Comparison of ENCODE assay signal across 24 cellular contexts in genomic region chr13:80553041-80553440, GRCh38.
"Had no signal": no experiment of that assay in that cellular context is flagged by ENCODE, and none has a peak within 500 bp of the region (broad histone marks: within the 10 kb centered on the region; RNA-seq: fewer than 3 reads in every experiment).

No MANE protein-coding gene starts in this region.

- H3K27me3 Mint-ChIP-seq: activated CD4-positive, alpha-beta T cell treated with anti-CD3 and anti-CD28 coated beads, Interleukin-2, amount 10 ng/mL, durations not matched to agents 7 days and 5 days; activated CD8-positive, alpha-beta T cell treated with anti-CD3 and anti-CD28 coated beads for 36 hours; T-helper 17 cell had no signal

- H3K4me3 ChIP-seq: colonic mucosa, left lung, right lobe of liver, skin epidermis, uterus had no signal

- H3K9me3 Mint-ChIP-seq: activated CD4-positive, alpha-beta T cell treated with anti-CD3 and anti-CD28 coated beads, Interleukin-2, amount 10 ng/mL, durations not matched to agents 7 days and 5 days; activated CD8-positive, alpha-beta T cell treated with anti-CD3 and anti-CD28 coated beads for 36 hours; naive B cell; type B pancreatic cell had no signal

- H3K27ac Mint-ChIP-seq: activated CD4-positive, alpha-beta T cell treated with anti-CD3 and anti-CD28 coated beads, Interleukin-2, amount 10 ng/mL, durations not matched to agents 7 days and 5 days; activated CD8-positive, alpha-beta T cell treated with anti-CD3 and anti-CD28 coated beads for 36 hours; activated T-cell treated with anti-CD3 and anti-CD28 coated beads, Interleukin-2, amount 50 U/mL, for 72 hours; T-helper 17 cell; type B pancreatic cell had no signal

- ATAC-seq: activated CD8-positive, alpha-beta T cell treated with anti-CD3 and anti-CD28 coated beads for 36 hours; activated naive CD4-positive, alpha-beta T cell treated with anti-CD3 and anti-CD28 coated beads, Interleukin-2, amount 50 U/mL, for 72 hours; activated T-cell treated with anti-CD3 and anti-CD28 coated beads, Interleukin-2, amount 50 U/mL, for 72 hours; left lung; right lobe of liver; stimulated activated naive CD8-positive, alpha-beta T cell treated with anti-CD3 and anti-CD28 coated beads, Interleukin-15, Interleukin-2, amounts not matched to agents 100 U/mL and 50 U/mL, for 24 hours; T-helper 17 cell had no signal

- H3K27me3 ChIP-seq: colonic mucosa, left lung, right lobe of liver, uterus had no signal

- H3K36me3 Mint-ChIP-seq: activated naive CD4-positive, alpha-beta T cell treated with anti-CD3 and anti-CD28 coated beads, Interleukin-2, amount 50 U/mL, for 72 hours; naive B cell; type B pancreatic cell had no signal

- H3K4me3 Mint-ChIP-seq: activated CD4-positive, alpha-beta T cell treated with anti-CD3 and anti-CD28 coated beads, Interleukin-2, amount 10 ng/mL, durations not matched to agents 7 days and 5 days; activated CD8-positive, alpha-beta T cell treated with anti-CD3 and anti-CD28 coated beads for 36 hours; activated T-cell treated with anti-CD3 and anti-CD28 coated beads, Interleukin-2, amount 50 U/mL, for 72 hours; T-helper 17 cell; type B pancreatic cell had no signal

- DNase-seq: activated CD4-positive, alpha-beta T cell treated with anti-CD3 and anti-CD28 coated beads for 1 hour; activated CD4-positive, alpha-beta T cell treated with anti-CD3 and anti-CD28 coated beads, Interleukin-2, amount 10 ng/mL, durations not matched to agents 7 days and 5 days; activated CD8-positive, alpha-beta T cell treated with anti-CD3 and anti-CD28 coated beads for 36 hours; activated naive CD4-positive, alpha-beta T cell; activated T-cell treated with anti-CD3 and anti-CD28 coated beads for 4 hours; activated T-cell treated with anti-CD3 and anti-CD28 coated beads, Interleukin-2, amount 50 U/mL, for 72 hours; anterior cingulate cortex; colonic mucosa; effector memory CD4-positive, alpha-beta T cell; erythroblast; kidney glomerular epithelial cell; left lung; naive B cell; right lobe of liver; stimulated activated CD4-positive, alpha-beta T cell treated with anti-CD3 and anti-CD28 coated beads, Interleukin-12 subunit alpha, Interleukin-12 subunit beta, amount 100 ng/mL, for 4 hours; stimulated activated CD4-positive, alpha-beta T cell treated with anti-CD3 and anti-CD28 coated beads, Interleukin-4, amount 100 ng/mL, for 1 hour; stimulated activated naive CD8-positive, alpha-beta T cell treated with anti-CD3 and anti-CD28 coated beads, Interleukin-15, Interleukin-2, amounts not matched to agents 100 U/mL and 50 U/mL, for 24 hours; T-helper 17 cell; T1000; uterus; WERI-Rb-1 had no signal

- H3K4me1 ChIP-seq: colonic mucosa, uterus had no signal

- H3K9me3 ChIP-seq: colonic mucosa, left lung, right lobe of liver, uterus had no signal

- H3K36me3 ChIP-seq: colonic mucosa, left lung, right lobe of liver, uterus, WERI-Rb-1 had no signal

- H3K27ac ChIP-seq: colonic mucosa, left lung, right lobe of liver, skin epidermis, WERI-Rb-1 had no signal

- H3K4me1 Mint-ChIP-seq: activated CD4-positive, alpha-beta T cell treated with anti-CD3 and anti-CD28 coated beads, Interleukin-2, amount 10 ng/mL, durations not matched to agents 7 days and 5 days; T-helper 17 cell had no signal
